8 cellular contexts compared by ENCODE assay signal in the genomic region with DNA sequence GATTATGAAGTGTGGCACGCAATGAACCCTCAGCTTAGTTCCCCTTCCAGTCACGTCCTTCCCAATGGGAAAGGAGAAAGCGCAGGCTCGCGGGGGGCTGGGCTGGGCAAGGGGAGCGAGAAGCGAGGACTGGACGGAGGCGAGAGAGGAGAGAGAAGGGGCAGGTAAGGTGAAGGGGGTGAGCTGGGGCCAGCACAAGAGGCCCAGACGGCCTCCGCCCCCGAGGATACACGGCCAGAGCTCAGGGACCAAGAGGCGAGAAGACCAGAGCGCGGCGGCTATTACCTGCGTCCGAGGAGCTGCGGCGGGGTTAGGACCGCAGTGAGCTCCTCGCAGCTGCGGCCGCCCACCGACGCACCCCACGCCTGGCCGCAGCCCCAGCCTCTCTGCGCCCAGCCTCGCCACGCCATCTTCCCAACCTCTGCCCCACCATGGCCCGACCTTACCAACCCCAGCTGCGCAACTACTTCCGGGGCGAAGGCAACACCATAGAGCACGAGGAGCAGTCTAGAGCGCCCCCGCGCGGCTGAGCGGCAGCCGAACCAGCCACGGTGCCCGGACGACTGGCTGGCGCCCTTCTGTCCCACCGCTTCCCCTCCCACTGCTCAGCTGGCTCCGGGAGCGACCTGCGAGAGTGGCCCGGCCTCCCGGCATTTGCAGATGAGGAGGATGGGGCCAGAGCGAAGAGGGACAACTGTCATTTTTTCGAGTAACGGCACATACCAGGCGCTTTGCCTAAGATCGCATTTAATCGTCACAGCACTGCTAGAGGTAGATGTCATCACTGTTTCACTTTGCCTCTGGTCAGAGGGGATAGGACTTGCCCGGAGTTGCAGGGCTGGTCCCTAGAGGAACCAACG. TPM values are rescaled to one million over a fixed set of nuclear protein-coding genes. Genes with fewer than 3 reads are reported as not detected.
DNase-seq lines count a peak whose midpoint lies in the region; ATAC-seq and TF ChIP-seq lines count a peak whose summit lies in the region.

A gene with protein sequence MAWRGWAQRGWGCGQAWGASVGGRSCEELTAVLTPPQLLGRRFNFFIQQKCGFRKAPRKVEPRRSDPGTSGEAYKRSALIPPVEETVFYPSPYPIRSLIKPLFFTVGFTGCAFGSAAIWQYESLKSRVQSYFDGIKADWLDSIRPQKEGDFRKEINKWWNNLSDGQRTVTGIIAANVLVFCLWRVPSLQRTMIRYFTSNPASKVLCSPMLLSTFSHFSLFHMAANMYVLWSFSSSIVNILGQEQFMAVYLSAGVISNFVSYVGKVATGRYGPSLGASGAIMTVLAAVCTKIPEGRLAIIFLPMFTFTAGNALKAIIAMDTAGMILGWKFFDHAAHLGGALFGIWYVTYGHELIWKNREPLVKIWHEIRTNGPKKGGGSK (minus strand): TSS at position 444 of the 860 bp plus-strand sequence. CDS start 34 bp downstream, at position 410.

- peak within 1 kb of the TSS; percentile 93 for H3K4me3 Mint-ChIP-seq in mesothelial cell of epicardium

- peak; percentile 95 for DNase-seq in D341Med (ENCODE audit: low spot score)
- DNase-seq in NT2/D1 (ENCODE audit: low read depth, low spot score): peak; percentile 89
- peak; percentile 90 for DNase-seq in activated CD8-positive, alpha-beta memory T cell treated with anti-CD3 and anti-CD28 coated beads, Interleukin-2, amount 50 U/mL, for 1 hour (ENCODE audit: extremely low read depth)
- peak; percentile 81 to 94 for DNase-seq in mesothelial cell of epicardium (ENCODE audit: low spot score in 2 of 2, unreplicated experiment in 2 of 2)
- peak; percentile 93 to 94 for DNase-seq in stimulated activated CD8-positive, alpha-beta memory T cell treated with anti-CD3 and anti-CD28 coated beads, Interleukin-15, amount 100 ng/mL, for 48 hours (ENCODE audit: low read depth in 2 of 2)

- peaks cover 26% of the 10 kb centered on the region for H3K4me1 Mint-ChIP-seq in mesothelial cell of epicardium

- in situ Hi-C loops in endometrial microvascular endothelial cells (cut with HindIII; ENCODE audit: inconsistent ontology term, low pct_unique_long_range_greater_than_20kb, low sequenced_read_pairs): no loop called here

- H3K27me3 ChIP-seq in HUES48 (ENCODE audit: control insufficient read depth, insufficient read depth, low read length): no peaks in the 10 kb centered on the region
- peaks cover 5% of the 10 kb centered on the region for H3K27me3 ChIP-seq in NT2/D1 (ENCODE audit: insufficient read depth, insufficient read length)

- H3K4me3 ChIP-seq in HUES48 (ENCODE audit: low read depth, low read length) (peak within 1 kb of the TSS; percentile 97), NT2/D1 (ENCODE audit: insufficient read length, low read depth) (peak within 1 kb of the TSS; percentile 95)

- peaks cover 2% of the 10 kb centered on the region for H3K36me3 Mint-ChIP-seq in mesothelial cell of epicardium

- H3K9ac ChIP-seq in HUES48 (ENCODE audit: low read depth, low read length) (peak within 1 kb of the TSS; percentile 81), NT2/D1 (ENCODE audit: insufficient read length, low read depth) (peak within 1 kb of the TSS; percentile 99)

- peak within 1 kb of the TSS; percentile 89 for H3K27ac Mint-ChIP-seq in mesothelial cell of epicardium

- peaks cover 3% of the 10 kb centered on the region; the same call in 1 of the 2 replicates for H3K36me3 ChIP-seq in HUES48 (ENCODE audit: control insufficient read depth, insufficient read depth, low read length)
- peaks cover 13% of the 10 kb centered on the region for H3K36me3 ChIP-seq in NT2/D1 (ENCODE audit: insufficient read depth, insufficient read length, low read length)

- no peaks in the 10 kb centered on the region for H3K9me3 ChIP-seq in HUES48 (ENCODE audit: control insufficient read depth, insufficient read depth, low read length)
- H3K9me3 ChIP-seq in NT2/D1 (ENCODE audit: insufficient read depth, low read length): no peaks in the 10 kb centered on the region

- H3K4me1 ChIP-seq in HUES48 (ENCODE audit: control insufficient read depth, insufficient read depth, low read length) (peaks cover 10% of the 10 kb centered on the region; the same call in 1 of the 2 replicates), NT2/D1 (ENCODE audit: insufficient read depth, insufficient read length) (no peaks in the 10 kb centered on the region)

- peaks cover 18% of the 10 kb centered on the region for H3K27me3 Mint-ChIP-seq in mesothelial cell of epicardium (ENCODE audit: low read depth)

- peak within 1 kb of the TSS; percentile 75 for H3K27ac ChIP-seq in HUES48 (ENCODE audit: low read depth, low read length)

- H3K9me3 Mint-ChIP-seq in mesothelial cell of epicardium: no peaks in the 10 kb centered on the region

- ATAC-seq in GM21390 (IDR thresholded peaks at IDR 0.05; ENCODE audit: unreplicated experiment): peak; percentile 99

- TF ChIP-seq CTCF in mesothelial cell of epicardium (IDR thresholded peaks at IDR 0.05; ENCODE audit: unreplicated experiment): peak; percentile 82

RNA-seq across cellular contexts. Expression of the gene that starts here (rescaled TPM):
- 37.4 TPM for total RNA-seq in endometrial microvascular endothelial cells (ENCODE audit: inconsistent ontology term)
- total RNA-seq in mesothelial cell of epicardium: 47.8 to 57.4 TPM (median 50.5 TPM) in 3 replicates

Comparison
In these comparisons a context has a peak if more than half of its experiments do, and no peak if none do; other contexts are left out.
1. Peak in every context shown above with its lines: DNase-seq, ATAC-seq, H3K4me3 ChIP-seq and H3K27ac ChIP-seq.